In the genomic region with DNA sequence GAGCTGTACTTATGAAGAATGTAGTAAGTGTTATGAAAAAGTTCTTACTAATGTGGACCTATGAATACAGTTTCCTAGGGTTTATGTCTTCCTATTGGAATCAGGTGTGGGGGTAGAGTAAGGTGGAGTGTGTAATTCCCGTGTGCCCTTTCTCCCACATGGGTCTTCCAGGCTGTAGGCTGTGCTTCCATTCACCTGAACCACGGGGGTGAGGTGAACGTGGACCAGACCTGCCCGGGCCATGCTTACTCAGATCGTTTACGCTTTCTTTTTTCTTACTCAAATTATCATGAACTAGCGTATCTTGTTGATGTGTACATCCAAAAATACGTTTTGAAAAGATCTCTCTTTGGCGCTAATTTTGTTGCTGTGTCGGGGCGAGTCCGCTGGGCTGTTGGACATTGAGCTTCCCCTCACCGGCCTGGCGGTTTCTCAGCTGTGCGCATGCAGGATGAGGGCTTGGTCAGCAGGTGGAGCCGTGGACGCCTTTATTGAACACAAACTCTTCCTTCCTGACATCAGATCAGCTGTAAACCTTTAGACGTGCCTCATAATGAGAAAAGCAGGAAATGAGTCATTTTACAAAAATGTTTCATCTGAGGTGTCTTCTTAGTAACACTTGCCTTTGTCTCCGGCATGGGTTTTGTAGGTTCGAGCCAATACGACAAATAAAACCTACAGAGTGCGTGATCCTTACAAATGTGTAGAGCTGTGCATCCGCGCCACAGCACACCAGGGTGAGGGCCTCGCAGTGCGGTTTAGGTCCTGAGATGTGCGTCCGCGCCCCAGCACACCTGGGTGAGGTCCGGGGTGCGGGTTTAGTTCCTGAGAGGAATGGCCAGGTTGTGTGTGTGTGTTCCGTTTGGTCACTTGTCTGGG, we compare ENCODE assay signal across 8 cellular contexts. TPM values are rescaled to one million over a fixed set of nuclear protein-coding genes. Genes with fewer than 3 reads are reported as not detected.
DNase-seq lines count a peak whose midpoint lies in the region; ATAC-seq and TF ChIP-seq lines count a peak whose summit lies in the region.

No MANE protein-coding gene starts in this region.

- TF ChIP-seq CTCF in glutamatergic neuron (IDR thresholded peaks at IDR 0.05; ENCODE audit: partially characterized antibody, unreplicated experiment) = peak; percentile 78

- no peaks in the 10 kb centered on the region for H3K9me3 ChIP-seq in CD4-positive, CD25-positive, alpha-beta regulatory T cell (ENCODE audit: control insufficient read depth in 2 of 2, low read length in 2 of 2)

- H3K27ac ChIP-seq in CD4-positive, CD25-positive, alpha-beta regulatory T cell (ENCODE audit: insufficient read depth, low read length, poor library complexity, severe bottlenecking) = peak overlapping the region; percentile 88

- no peaks in the 10 kb centered on the region for H3K27me3 Mint-ChIP-seq in CD4-positive, CD25-positive, alpha-beta regulatory T cell
- peaks cover 2% of the 10 kb centered on the region for H3K27me3 Mint-ChIP-seq in glutamatergic neuron (ENCODE audit: unreplicated experiment)

- peaks cover 49% of the 10 kb centered on the region for H3K36me3 Mint-ChIP-seq in CD4-positive, CD25-positive, alpha-beta regulatory T cell
- peaks cover 14% of the 10 kb centered on the region for H3K36me3 Mint-ChIP-seq in glutamatergic neuron (ENCODE audit: unreplicated experiment)

- peak; percentile 61 to 94 (median 84) for DNase-seq in CD4-positive, CD25-positive, alpha-beta regulatory T cell
- DNase-seq in SHP77 (lab: John Stamatoyannopoulos, UW) = peak; percentile 59 to 75
- peak; percentile 17 for DNase-seq in activated gamma-delta T cell (lab: John Stamatoyannopoulos, UW)
- peak; percentile 85 for DNase-seq in glutamatergic neuron
- DNase-seq in renal cortical epithelial cell (ENCODE audit: low read depth) = peak; percentile 94
- DNase-seq in NCI-H1048 (lab: John Stamatoyannopoulos, UW) = no peak

- no peaks in the 10 kb centered on the region for H3K27me3 ChIP-seq in CD4-positive, CD25-positive, alpha-beta regulatory T cell (ENCODE audit: control insufficient read depth, insufficient read depth, low read length)

- H3K4me3 Mint-ChIP-seq in CD4-positive, CD25-positive, alpha-beta regulatory T cell = peak overlapping the region; percentile 15 to 82 (median 79)
- H3K4me3 Mint-ChIP-seq in glutamatergic neuron (ENCODE audit: unreplicated experiment) = no peak overlapping the region

- H3K9me3 Mint-ChIP-seq in CD4-positive, CD25-positive, alpha-beta regulatory T cell = no peaks in the 10 kb centered on the region
- H3K9me3 Mint-ChIP-seq in glutamatergic neuron (ENCODE audit: unreplicated experiment) = peaks cover 11% of the 10 kb centered on the region

- H3K4me1 ChIP-seq in CD4-positive, CD25-positive, alpha-beta regulatory T cell (ENCODE audit: control insufficient read depth, insufficient read depth, low read length, poor library complexity, severe bottlenecking) = peaks cover 15% of the 10 kb centered on the region

- H3K27ac Mint-ChIP-seq in CD4-positive, CD25-positive, alpha-beta regulatory T cell = peak overlapping the region; percentile 90 to 96 (median 92)
- peak overlapping the region; percentile 59 for H3K27ac Mint-ChIP-seq in glutamatergic neuron (ENCODE audit: unreplicated experiment)

- ATAC-seq in CD4-positive, CD25-positive, alpha-beta regulatory T cell (ENCODE audit: low read depth in 2 of 2) = peak; percentile 93 to 94
- ATAC-seq in GM18909 (IDR thresholded peaks at IDR 0.05; ENCODE audit: poor library complexity, unreplicated experiment) (peak; percentile 94), HG03442 (IDR thresholded peaks at IDR 0.05; ENCODE audit: unreplicated experiment) (peak; percentile 86)

- H3K4me3 ChIP-seq in CD4-positive, CD25-positive, alpha-beta regulatory T cell (ENCODE audit: low read depth, low read length) = peak overlapping the region; percentile 67

- peaks cover 6 to 41% (median 22%) of the 10 kb centered on the region in 4 donors for H3K4me1 Mint-ChIP-seq in CD4-positive, CD25-positive, alpha-beta regulatory T cell
- peaks cover 15% of the 10 kb centered on the region for H3K4me1 Mint-ChIP-seq in glutamatergic neuron (ENCODE audit: low read depth, unreplicated experiment)

- H3K36me3 ChIP-seq in CD4-positive, CD25-positive, alpha-beta regulatory T cell (ENCODE audit: control insufficient read depth, insufficient read depth, low read length) = peaks cover 59% of the 10 kb centered on the region

RNA-seq across cellular contexts. Expression of gene WDR37, which starts 53.8 kb away (rescaled TPM):
- total RNA-seq in CD4-positive, CD25-positive, alpha-beta regulatory T cell = 31.6 TPM
- 10 to 100 TPM; 10.6 to 15.0 (median 12.2) TPM for polyA plus RNA-seq in CD4-positive, CD25-positive, alpha-beta regulatory T cell
- total RNA-seq in glutamatergic neuron (ENCODE audit: unreplicated experiment) (27.8 TPM), renal cortical epithelial cell (14.8 and 24.3 TPM in 2 replicates)
